Comparison of ENCODE assay signal across 17 cellular contexts in genomic region chr5:116944171-116944570, GRCh38.
A peak's percentile ranks its signal among the peaks of the same experiment; 100 is the strongest.
DNase-seq lines count a peak whose midpoint lies in the region; ATAC-seq and TF ChIP-seq lines count a peak whose summit lies in the region.
"Had no signal": no experiment of that assay in that cellular context is flagged by ENCODE, and none has a peak within 500 bp of the region (broad histone marks: within the 10 kb centered on the region; RNA-seq: fewer than 3 reads in every experiment).

No MANE protein-coding gene starts in this region.

- TF ChIP-seq CTCF in A673 (conservative IDR thresholded peaks at IDR 0.05; ENCODE audit: low read depth, low read length) (no peak), choroid plexus epithelial cell (conservative IDR thresholded peaks at IDR 0.05; ENCODE audit: low read depth, low read length) (no peak)

- H3K9me3 ChIP-seq in A673 (ENCODE audit: low read depth, low read length, poor library complexity, severe bottlenecking) = no peaks in the 10 kb centered on the region
- H3K9me3 ChIP-seq: right atrium auricular region, stomach had no signal

- H3K36me3 ChIP-seq in A673 (ENCODE audit: insufficient read depth, low read length, poor library complexity, severe bottlenecking) = no peaks in the 10 kb centered on the region
- H3K36me3 ChIP-seq: right atrium auricular region, stomach had no signal

- no peak for ATAC-seq in GM21825 (IDR thresholded peaks at IDR 0.05; ENCODE audit: unreplicated experiment)
- ATAC-seq in GM21423 (IDR thresholded peaks at IDR 0.05; ENCODE audit: unreplicated experiment) = no peak

- no peaks in the 10 kb centered on the region for H3K27me3 ChIP-seq in A673 (replicated peaks; ENCODE audit: insufficient read depth, low read depth, low read length, poor library complexity)
- H3K27me3 ChIP-seq: right atrium auricular region, stomach had no signal

- H3K27ac ChIP-seq in A673 (ENCODE audit: low read depth, low read length, poor library complexity, severe bottlenecking) = no peak overlapping the region
- H3K27ac ChIP-seq: right atrium auricular region, stomach had no signal

- POLR2A ChIA-PET in A673 (lab: Charles Lee; ENCODE audit: low non-redundant PET) = no interaction called here

- CTCF ChIA-PET in A673 (lab: Charles Lee) = no interaction called here

- no TSS peak for BruUV-seq in A673 (replicated peaks; lab: Mats Ljungman, UMichigan)

- intact Hi-C loops in A673 (cut with micrococcal nuclease; ENCODE audit: unreplicated experiment) = no loop called here

- no peaks in the 10 kb centered on the region for H3K4me1 ChIP-seq in A673 (ENCODE audit: insufficient read depth, low read length, poor library complexity, severe bottlenecking)
- H3K4me1 ChIP-seq: stomach had no signal

- peak; percentile 40 for DNase-seq in A673 (ENCODE audit: low spot score)
- peak; percentile 9 for DNase-seq in HT-29 (ENCODE audit: low spot score)
- DNase-seq in choroid plexus epithelial cell (ENCODE audit: low read depth) = peak; percentile 42
- peak; percentile 16 for DNase-seq in left kidney (ENCODE audit: low read depth, low spot score)
- no peak for DNase-seq in NCI-H2227 (lab: John Stamatoyannopoulos, UW; ENCODE audit: unreplicated experiment)
- no peak for DNase-seq in SHP77 (lab: John Stamatoyannopoulos, UW)
- DNase-seq: activated CD4-positive, alpha-beta T cell treated with anti-CD3 and anti-CD28 coated beads, Interleukin-2, amount 10 ng/mL, durations not matched to agents 7 days and 5 days; activated T-cell treated with anti-CD3 and anti-CD28 coated beads for 4 hours; CD4-positive, alpha-beta memory T cell; DND-41; immature natural killer cell; NCI-H2029 treated with DMSO at 0.1 percent for 48 hours; NCI-H524 treated with DMSO at 0.1 percent for 48 hours; stomach had no signal

- H3K4me3 ChIP-seq in A673 (ENCODE audit: low read depth, low read length, poor library complexity, severe bottlenecking) (no peak overlapping the region), choroid plexus epithelial cell (ENCODE audit: low read depth, low read length) (no peak overlapping the region)
- H3K4me3 ChIP-seq: right atrium auricular region, stomach had no signal

Comparison
In these comparisons a context has a peak if more than half of its experiments do, and no peak if none do; other contexts are left out.
1. DNase-seq: peak in A673 (single experiment), HT-29 (single experiment), choroid plexus epithelial cell (single experiment) and left kidney (single experiment); none in NCI-H2227 (single experiment) and SHP77 (0 of 2).